Comparison of ENCODE assay signal across 27 cellular contexts in genomic region chr2:129763190-129763846, GRCh38.
"Had no signal": no experiment of that assay in that cellular context is flagged by ENCODE, and none has a peak within 500 bp of the region (broad histone marks: within the 10 kb centered on the region; RNA-seq: fewer than 3 reads in every experiment).

No MANE protein-coding gene starts in this region.

- H3K4me1 Mint-ChIP-seq: activated CD4-positive, alpha-beta T cell treated with anti-CD3 and anti-CD28 coated beads, Interleukin-2, amount 10 ng/mL, durations not matched to agents 7 days and 5 days; stimulated activated memory B cell treated with anti-CD40 and anti-IgM and Interleukin-4, amounts not matched to agents 10 μg/mL and 1 μg/mL and 100 μg/mL, for 72 hours; T-helper 17 cell had no signal

- DNase-seq: activated CD4-positive, alpha-beta T cell treated with anti-CD3 and anti-CD28 coated beads, Interleukin-2, amount 10 ng/mL, durations not matched to agents 7 days and 5 days; activated CD4-positive, CD25-positive, alpha-beta regulatory T cell treated with anti-CD3 and anti-CD28 coated beads, Interleukin-2, amount 50 U/mL, for 72 hours; activated CD8-positive, alpha-beta T cell treated with anti-CD3 and anti-CD28 coated beads, Interleukin-2, amount 10 ng/mL, durations not matched to agents 7 days and 5 days; activated naive CD4-positive, alpha-beta T cell; activated T-cell treated with anti-CD3 and anti-CD28 coated beads, Interleukin-2, amount 50 U/mL, for 24 hours; anterior cingulate cortex; colonic mucosa; dorsolateral prefrontal cortex; effector memory CD8-positive, alpha-beta T cell; foreskin fibroblast; heart right ventricle; lower lobe of right lung; mesenchymal stem cell; natural killer cell; sigmoid colon; small intestine; stimulated activated CD4-positive, alpha-beta T cell treated with anti-CD3 and anti-CD28 coated beads, Interleukin-4, amount 100 ng/mL, for 24 hours; stomach; T-helper 17 cell; T1000; thyroid gland had no signal

- H3K27ac ChIP-seq: colonic mucosa, dorsolateral prefrontal cortex, heart right ventricle, lower lobe of right lung, sigmoid colon, stomach, thyroid gland, upper lobe of left lung, vagina had no signal

- H3K4me1 ChIP-seq: colonic mucosa, lower lobe of right lung had no signal

- H3K36me3 Mint-ChIP-seq: activated naive CD8-positive, alpha-beta T cell; natural killer cell; stimulated activated memory B cell treated with anti-CD40 and anti-IgM and Interleukin-4, amounts not matched to agents 10 μg/mL and 1 μg/mL and 100 μg/mL, for 72 hours had no signal

- H3K27me3 Mint-ChIP-seq: activated CD4-positive, alpha-beta T cell treated with anti-CD3 and anti-CD28 coated beads, Interleukin-2, amount 10 ng/mL, durations not matched to agents 7 days and 5 days had no signal

- H3K27me3 ChIP-seq: colonic mucosa, thyroid gland, upper lobe of left lung, vagina had no signal

- H3K36me3 ChIP-seq: colonic mucosa, heart right ventricle, lower lobe of right lung, sigmoid colon, stomach, thyroid gland, upper lobe of left lung, vagina had no signal

- H3K27ac Mint-ChIP-seq: activated CD4-positive, alpha-beta T cell treated with anti-CD3 and anti-CD28 coated beads, Interleukin-2, amount 10 ng/mL, durations not matched to agents 7 days and 5 days; activated CD8-positive, alpha-beta T cell treated with anti-CD3 and anti-CD28 coated beads, Interleukin-2, amount 10 ng/mL, durations not matched to agents 7 days and 5 days; activated naive CD8-positive, alpha-beta T cell; activated T-cell treated with anti-CD3 and anti-CD28 coated beads, Interleukin-2, amount 50 U/mL, for 24 hours; effector memory CD8-positive, alpha-beta T cell; natural killer cell; progenitor cell of endocrine pancreas; stimulated activated memory B cell treated with anti-CD40 and anti-IgM and Interleukin-4, amounts not matched to agents 10 μg/mL and 1 μg/mL and 100 μg/mL, for 72 hours; T-helper 17 cell had no signal

- H3K4me3 Mint-ChIP-seq: activated CD4-positive, alpha-beta T cell treated with anti-CD3 and anti-CD28 coated beads, Interleukin-2, amount 10 ng/mL, durations not matched to agents 7 days and 5 days; activated CD8-positive, alpha-beta T cell treated with anti-CD3 and anti-CD28 coated beads, Interleukin-2, amount 10 ng/mL, durations not matched to agents 7 days and 5 days; activated naive CD8-positive, alpha-beta T cell; activated T-cell treated with anti-CD3 and anti-CD28 coated beads, Interleukin-2, amount 50 U/mL, for 24 hours; effector memory CD8-positive, alpha-beta T cell; natural killer cell; stimulated activated memory B cell treated with anti-CD40 and anti-IgM and Interleukin-4, amounts not matched to agents 10 μg/mL and 1 μg/mL and 100 μg/mL, for 72 hours; T-helper 17 cell had no signal

- H3K4me3 ChIP-seq: colonic mucosa, dorsolateral prefrontal cortex, heart right ventricle, lower lobe of right lung, sigmoid colon, stomach, thyroid gland, upper lobe of left lung, vagina had no signal

- H3K9me3 Mint-ChIP-seq: activated CD4-positive, alpha-beta T cell treated with anti-CD3 and anti-CD28 coated beads, Interleukin-2, amount 10 ng/mL, durations not matched to agents 7 days and 5 days; activated T-cell treated with anti-CD3 and anti-CD28 coated beads, Interleukin-2, amount 50 U/mL, for 24 hours; effector memory CD8-positive, alpha-beta T cell; natural killer cell; stimulated activated memory B cell treated with anti-CD40 and anti-IgM and Interleukin-4, amounts not matched to agents 10 μg/mL and 1 μg/mL and 100 μg/mL, for 72 hours had no signal

- ATAC-seq: activated CD8-positive, alpha-beta T cell treated with anti-CD3 and anti-CD28 coated beads, Interleukin-2, amount 10 ng/mL, durations not matched to agents 7 days and 5 days; effector memory CD8-positive, alpha-beta T cell; heart right ventricle; lower lobe of right lung; natural killer cell; SK-N-SH treated with all-trans-retinoic acid at 6 μM for 48 hours; stimulated activated memory B cell treated with anti-CD40 and anti-IgM and Interleukin-4, amounts not matched to agents 10 μg/mL and 1 μg/mL and 100 μg/mL, for 72 hours; T-helper 17 cell had no signal

- H3K9me3 ChIP-seq: colonic mucosa, heart right ventricle, lower lobe of right lung, sigmoid colon, stomach, thyroid gland, upper lobe of left lung, vagina had no signal
